8 cellular contexts compared by ENCODE assay signal in the genomic region with DNA sequence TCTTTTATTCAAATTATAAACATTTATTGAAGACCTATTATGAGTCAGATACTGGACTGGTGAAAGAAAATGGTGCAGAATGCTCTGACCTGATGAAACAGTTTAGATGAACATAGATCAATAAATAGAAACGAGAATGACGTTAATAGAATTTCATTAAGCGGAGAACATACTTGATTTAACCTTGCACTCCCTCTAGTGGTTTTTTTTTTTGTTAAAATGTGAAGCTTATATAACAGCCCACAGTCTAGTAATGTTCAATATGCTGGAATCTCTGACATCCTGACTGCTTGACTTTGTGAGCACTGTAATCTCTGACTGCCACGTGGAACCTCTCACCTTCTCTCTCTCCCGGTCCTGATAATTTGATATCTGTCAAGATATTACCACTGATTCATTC. TPM values are rescaled to one million over a fixed set of nuclear protein-coding genes. Genes with fewer than 3 reads are reported as not detected.
A peak's percentile ranks its signal among the peaks of the same experiment; 100 is the strongest.
DNase-seq lines count a peak whose midpoint lies in the region; TF ChIP-seq lines count a peak whose summit lies in the region.

No MANE protein-coding gene starts in this region.

- intact Hi-C loops in spleen (cut with DNase I; ENCODE audit: low total_unique reads): no loop called here

- DNase-seq in GM03348 (ENCODE audit: low spot score): peak; percentile 27
- DNase-seq in NCI-H2171 (lab: John Stamatoyannopoulos, UW): peak; percentile 8
- DNase-seq in dermis microvascular lymphatic vessel endothelial cell (ENCODE audit: low read depth in 2 of 2): peak; percentile 26 to 39
- DNase-seq in myocyte (ENCODE audit: low read depth): peak; percentile 12
- DNase-seq in tibial nerve (ENCODE audit: low spot score in 2 of 2): no peak
- DNase-seq in WERI-Rb-1: no peak
- no peak for DNase-seq in spleen
- no peak for DNase-seq in mesenteric fat pad (ENCODE audit: low spot score)

- TF ChIP-seq CTCF in tibial nerve (IDR thresholded peaks at IDR 0.05) (peak in 1 of 5 experiments; percentile 30), WERI-Rb-1 (IDR thresholded peaks at IDR 0.05; ENCODE audit: low read depth, low read length) (no peak), spleen (IDR thresholded peaks at IDR 0.05 in 8 of 11, conservative IDR thresholded peaks at IDR 0.05 in 3 of 11) (peak in 4 of 11 experiments; percentile 13 to 25 (median 20))

- H3K4me3 ChIP-seq in tibial nerve (no peak overlapping the region), WERI-Rb-1 (ENCODE audit: low read depth, low read length) (no peak overlapping the region), spleen (no peak overlapping the region)

- H3K36me3 ChIP-seq in tibial nerve (no peaks in the 10 kb centered on the region), WERI-Rb-1 (no peaks in the 10 kb centered on the region), spleen (peaks cover 0 to 16% (median 0%) of the 10 kb centered on the region in 6 donors)

- no peaks in the 10 kb centered on the region for H3K9me3 ChIP-seq in tibial nerve
- no peaks in the 10 kb centered on the region for H3K9me3 ChIP-seq in WERI-Rb-1 (ENCODE audit: severe bottlenecking)
- H3K9me3 ChIP-seq in spleen: no peaks in the 10 kb centered on the region

- TF ChIP-seq POLR2A in tibial nerve (IDR thresholded peaks at IDR 0.05) (no peak), spleen (IDR thresholded peaks at IDR 0.05) (no peak)

- WGBS in tibial nerve, 2 donors: 8 to 25% methylated on average over 5 of the region's 5 CpGs
- WGBS in spleen, 5 donors: 21 to 45% (median 30%) methylated on average over 5 of the region's 5 CpGs

- H3K4me1 ChIP-seq in tibial nerve (no peaks in the 10 kb centered on the region), spleen (no peaks in the 10 kb centered on the region)

- no peaks in the 10 kb centered on the region for H3K27me3 ChIP-seq in tibial nerve
- H3K27me3 ChIP-seq in WERI-Rb-1 (ENCODE audit: insufficient read depth, low read depth, severe bottlenecking): peaks cover 3% of the 10 kb centered on the region
- no peaks in the 10 kb centered on the region for H3K27me3 ChIP-seq in spleen (replicated peaks in 1 of 7)

- H3K27ac ChIP-seq in tibial nerve (no peak overlapping the region), WERI-Rb-1 (no peak overlapping the region), spleen (no peak overlapping the region)

- no peak for TF ChIP-seq EP300 in tibial nerve (IDR thresholded peaks at IDR 0.05)

RNA-seq across cellular contexts. Expression of gene HDAC8, which starts 32.3 kb away (rescaled TPM):
- total RNA-seq in dermis microvascular lymphatic vessel endothelial cell (23.8 and 24.5 TPM in 2 replicates), myocyte (25.0 and 29.6 TPM in 2 replicates), tibial nerve (10 to 100 TPM; 28.7 to 33.9 (median 30.0) TPM), spleen (10 to 100 TPM; 24.3 to 54.6 (median 34.0) TPM), mesenteric fat pad (32.9 TPM)
- polyA plus RNA-seq in myocyte (2012): 27.6 TPM
- polyA plus RNA-seq in spleen: 10 to 100 TPM; 15.6 to 18.7 (median 16.4) TPM

Comparison
In these comparisons a context has a peak if more than half of its experiments do, and no peak if none do; other contexts are left out.
1. DNase-seq: peak in GM03348 (single experiment), NCI-H2171 (single experiment), dermis microvascular lymphatic vessel endothelial cell (2 of 2) and myocyte (single experiment); none in tibial nerve (0 of 2), WERI-Rb-1 (single experiment), spleen (single experiment) and mesenteric fat pad (single experiment).